1 cellular context compared by ENCODE assay signal in genomic region chr10:132093236-132093635, GRCh38. TPM values are rescaled to one million over a fixed set of nuclear protein-coding genes. Genes with fewer than 3 reads are reported as not detected.
"Had no signal": no experiment of that assay in that cellular context is flagged by ENCODE, and none has a peak within 500 bp of the region (broad histone marks: within the 10 kb centered on the region; RNA-seq: fewer than 3 reads in every experiment).

No MANE protein-coding gene starts in this region.

RNA-seq across cellular contexts. Expression of gene JAKMIP3, which starts 27.5 kb away (rescaled TPM):
- total RNA-seq: bronchial epithelial cell had no signal
